In the genomic region with DNA sequence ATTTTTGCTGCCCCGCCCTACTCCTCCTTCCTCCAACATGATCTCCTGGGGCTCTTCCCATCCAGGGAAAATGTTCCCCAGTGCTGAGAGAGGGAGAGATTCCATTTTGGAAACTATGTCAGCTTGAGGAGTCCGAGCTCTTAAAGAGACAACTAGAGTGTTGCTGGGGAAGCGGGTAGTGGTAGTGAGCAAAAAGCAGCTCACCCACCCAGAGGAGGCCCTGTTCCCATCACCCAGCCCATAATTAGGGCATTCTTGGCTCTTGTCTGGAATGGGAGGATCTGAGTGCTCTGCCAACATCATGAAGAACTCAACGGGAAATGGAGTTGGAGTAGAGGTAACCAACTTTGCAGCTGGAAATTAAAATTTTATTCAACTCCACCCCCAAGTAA, we compare ENCODE assay signal across 8 cellular contexts. TPM values are rescaled to one million over a fixed set of nuclear protein-coding genes. Genes with fewer than 3 reads are reported as not detected.
DNase-seq lines count a peak whose midpoint lies in the region; ATAC-seq and TF ChIP-seq lines count a peak whose summit lies in the region.

No MANE protein-coding gene starts in this region.

- TF ChIP-seq CTCF in coronary artery (IDR thresholded peaks at IDR 0.05) = no peak

- no peaks in the 10 kb centered on the region for H3K36me3 Mint-ChIP-seq in activated naive CD4-positive, alpha-beta T cell treated with anti-CD3 and anti-CD28 coated beads for 36 hours (ENCODE audit: low read depth)

- WGBS in urinary bladder = 19% methylated on average over 4 of the region's 4 CpGs

- no peaks in the 10 kb centered on the region for H3K27me3 ChIP-seq in muscle layer of duodenum (ENCODE audit: low read depth, low read length)

- H3K27ac ChIP-seq in coronary artery (peak overlapping the region; percentile 94 to 96), muscle layer of duodenum (ENCODE audit: low read length) (peak overlapping the region; percentile 90), urinary bladder (ENCODE audit: low read depth) (peak overlapping the region; percentile 48)

- no peaks in the 10 kb centered on the region for H3K9me3 ChIP-seq in muscle layer of duodenum (ENCODE audit: control insufficient read depth in 1 of 2, low read length in 2 of 2)

- DNase-seq in activated naive CD4-positive, alpha-beta T cell treated with anti-CD3 and anti-CD28 coated beads for 36 hours = no peak
- DNase-seq in activated naive CD4-positive, alpha-beta T cell (lab: John Stamatoyannopoulos, UW) = no peak
- DNase-seq in coronary artery (ENCODE audit: low spot score) = peak; percentile 77
- no peak for DNase-seq in DMS53 treated with DMSO at 0.1 percent for 48 hours (lab: John Stamatoyannopoulos, UW; ENCODE audit: unreplicated experiment)
- no peak for DNase-seq in effector CD4-positive, alpha-beta T cell

- intact Hi-C loops in activated naive CD4-positive, alpha-beta T cell treated with anti-CD3 and anti-CD28 coated beads for 36 hours (cut with micrococcal nuclease) = loop anchor here (1.0 to 5.0 kb wide), 6 partner anchors 9 to 175 kb away; a partner anchor contains a TSS

- peak overlapping the region; percentile 91 for H3K27ac Mint-ChIP-seq in activated naive CD4-positive, alpha-beta T cell treated with anti-CD3 and anti-CD28 coated beads for 36 hours

- peaks cover 57% of the 10 kb centered on the region for H3K4me1 Mint-ChIP-seq in activated naive CD4-positive, alpha-beta T cell treated with anti-CD3 and anti-CD28 coated beads for 36 hours (ENCODE audit: low read depth)

- ATAC-seq in GM18868 (IDR thresholded peaks at IDR 0.05; ENCODE audit: unreplicated experiment) = no peak

- H3K4me3 Mint-ChIP-seq in activated naive CD4-positive, alpha-beta T cell treated with anti-CD3 and anti-CD28 coated beads for 36 hours = no peak overlapping the region

- H3K9me3 Mint-ChIP-seq in activated naive CD4-positive, alpha-beta T cell treated with anti-CD3 and anti-CD28 coated beads for 36 hours = no peaks in the 10 kb centered on the region

- peaks cover 41 to 59% of the 10 kb centered on the region in 2 donors for H3K4me1 ChIP-seq in muscle layer of duodenum (ENCODE audit: control insufficient read depth in 1 of 2, insufficient read depth in 2 of 2, low read length in 2 of 2)
- H3K4me1 ChIP-seq in urinary bladder (ENCODE audit: insufficient read depth) = no peaks in the 10 kb centered on the region

- H3K4me3 ChIP-seq in coronary artery = peak overlapping the region; percentile 65
- H3K4me3 ChIP-seq in muscle layer of duodenum (ENCODE audit: low read depth in 1 of 2, low read length in 2 of 2) = peak overlapping the region; percentile 17 to 68
- no peak overlapping the region for H3K4me3 ChIP-seq in urinary bladder (ENCODE audit: low read depth, low read length)

- no peaks in the 10 kb centered on the region for H3K27me3 Mint-ChIP-seq in activated naive CD4-positive, alpha-beta T cell treated with anti-CD3 and anti-CD28 coated beads for 36 hours (ENCODE audit: low read depth)

- CTCF ChIA-PET in activated naive CD4-positive, alpha-beta T cell treated with anti-CD3 and anti-CD28 coated beads for 36 hours (lab: Charles Lee) = interaction anchor here (0.6 to 6.5 kb wide), 44 partner anchors 8 to 250 kb away, joined by 3 to 116 read pairs (median 8); a partner anchor contains a TSS

- peaks cover 0 to 6% of the 10 kb centered on the region in 2 donors for H3K36me3 ChIP-seq in muscle layer of duodenum (ENCODE audit: control insufficient read depth in 1 of 2, insufficient read depth in 2 of 2, low read length in 2 of 2)
- no peaks in the 10 kb centered on the region for H3K36me3 ChIP-seq in urinary bladder (ENCODE audit: insufficient read depth)

RNA-seq across cellular contexts. Expression of a gene that starts 9.1 kb away (rescaled TPM):
- total RNA-seq in activated naive CD4-positive, alpha-beta T cell treated with anti-CD3 and anti-CD28 coated beads for 36 hours = 10 to 100 TPM; 72.1 to 72.2 TPM
- 81.3 TPM for total RNA-seq in urinary bladder
- 70.9 TPM for polyA plus RNA-seq in urinary bladder

RNA-seq across cellular contexts. Expression of a gene that starts 12.3 kb away (rescaled TPM):
- 1 to 10 TPM; 9.0 to 9.1 TPM for total RNA-seq in activated naive CD4-positive, alpha-beta T cell treated with anti-CD3 and anti-CD28 coated beads for 36 hours
- 2.0 TPM for total RNA-seq in urinary bladder
- 18.1 TPM for polyA plus RNA-seq in urinary bladder

RNA-seq across cellular contexts. Expression of a gene that starts 27.6 kb away (rescaled TPM):
- 100 to 1,000 TPM; 104 TPM for total RNA-seq in activated naive CD4-positive, alpha-beta T cell treated with anti-CD3 and anti-CD28 coated beads for 36 hours
- total RNA-seq in urinary bladder = 45.4 TPM
- 64.2 TPM for polyA plus RNA-seq in urinary bladder

RNA-seq across cellular contexts. Expression of a gene that starts 49.9 kb away (rescaled TPM):
- total RNA-seq in activated naive CD4-positive, alpha-beta T cell treated with anti-CD3 and anti-CD28 coated beads for 36 hours = 10 to 100 TPM; 10.2 to 11.2 TPM
- 35.5 TPM for total RNA-seq in urinary bladder
- polyA plus RNA-seq in urinary bladder = 76.3 TPM

RNA-seq across cellular contexts. Expression of a gene that starts 58.5 kb away (rescaled TPM):
- 100 to 1,000 TPM; 107 TPM for total RNA-seq in activated naive CD4-positive, alpha-beta T cell treated with anti-CD3 and anti-CD28 coated beads for 36 hours
- total RNA-seq in urinary bladder = 45.8 TPM
- polyA plus RNA-seq in urinary bladder = 52.4 TPM
